10 cellular contexts compared by ENCODE assay signal in the genomic region with DNA sequence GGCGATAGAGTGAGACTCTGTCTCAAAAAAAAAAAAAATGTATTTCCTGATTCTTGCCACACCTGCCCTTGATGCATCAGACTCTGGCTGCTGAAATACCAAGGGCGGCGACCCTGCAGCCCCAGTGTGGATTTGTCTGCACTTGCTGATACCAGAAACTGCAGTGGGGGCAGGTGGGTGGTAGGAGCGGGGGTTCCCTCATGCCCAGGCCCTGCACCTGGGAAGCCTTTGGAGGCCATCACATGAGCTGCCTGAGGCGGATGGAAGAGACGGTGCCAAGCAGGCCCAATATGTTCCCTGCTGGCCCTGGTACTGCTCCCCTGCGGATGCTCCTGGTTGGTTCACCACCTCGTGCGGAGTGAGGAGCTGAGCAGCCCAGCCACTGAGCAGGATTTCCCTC. TPM values are rescaled to one million over a fixed set of nuclear protein-coding genes. Genes with fewer than 3 reads are reported as not detected.
A peak's percentile ranks its signal among the peaks of the same experiment; 100 is the strongest.
DNase-seq lines count a peak whose midpoint lies in the region; ATAC-seq and TF ChIP-seq lines count a peak whose summit lies in the region.
"Had no signal": no experiment of that assay in that cellular context is flagged by ENCODE, and none has a peak within 500 bp of the region (broad histone marks: within the 10 kb centered on the region; RNA-seq: fewer than 3 reads in every experiment).

No MANE protein-coding gene starts in this region.

- peak overlapping the region; percentile 28 to 59 for H3K4me3 Mint-ChIP-seq in effector memory CD8-positive, alpha-beta T cell
- H3K4me3 Mint-ChIP-seq in stimulated activated effector memory CD8-positive, alpha-beta T cell treated with anti-CD3 and anti-CD28 coated beads, Interleukin-12 subunit alpha, Interleukin-12 subunit beta, amount 100 ng/mL, for 72 hours: peak overlapping the region; percentile 10

- no peak overlapping the region for H3K4me3 ChIP-seq in Peyer's patch

- no peak for TF ChIP-seq POLR2A in Peyer's patch (IDR thresholded peaks at IDR 0.05)

- no peak for ATAC-seq in effector memory CD8-positive, alpha-beta T cell (replicated peaks)
- ATAC-seq in stimulated activated effector memory CD8-positive, alpha-beta T cell treated with anti-CD3 and anti-CD28 coated beads, Interleukin-12 subunit alpha, Interleukin-12 subunit beta, amount 100 ng/mL, for 72 hours: no peak
- no peak for ATAC-seq in HG03135 (IDR thresholded peaks at IDR 0.05; ENCODE audit: unreplicated experiment)

- peaks cover 0 to 24% (median 0%) of the 10 kb centered on the region in 3 donors for H3K36me3 ChIP-seq in Peyer's patch

- peaks cover 36 to 45% of the 10 kb centered on the region in 2 donors for H3K4me1 Mint-ChIP-seq in effector memory CD8-positive, alpha-beta T cell (ENCODE audit: low read depth in 2 of 2)
- H3K4me1 Mint-ChIP-seq in stimulated activated effector memory CD8-positive, alpha-beta T cell treated with anti-CD3 and anti-CD28 coated beads, Interleukin-12 subunit alpha, Interleukin-12 subunit beta, amount 100 ng/mL, for 72 hours: peaks cover 51% of the 10 kb centered on the region

- H3K4me1 ChIP-seq in Peyer's patch: peaks cover 0 to 26% (median 11%) of the 10 kb centered on the region in 4 donors

- DNase-seq in activated CD8-positive, alpha-beta memory T cell treated with anti-CD3 and anti-CD28 coated beads, Interleukin-2, amount 50 U/mL, for 4 hours: peak; percentile 47
- DNase-seq in activated CD8-positive, alpha-beta memory T cell treated with anti-CD3 and anti-CD28 coated beads, Interleukin-2, amount 50 U/mL, for 48 hours: no peak
- peak in 1 of 3 donors; percentile 27 for DNase-seq in Peyer's patch
- peak in 1 of 3 experiments; percentile 11 for DNase-seq in effector memory CD8-positive, alpha-beta T cell
- no peak for DNase-seq in stimulated activated effector memory CD8-positive, alpha-beta T cell treated with anti-CD3 and anti-CD28 coated beads, Interleukin-12 subunit alpha, Interleukin-12 subunit beta, amount 100 ng/mL, for 72 hours (ENCODE audit: low spot score in 2 of 2)
- no peak for DNase-seq in NCI-H446 treated with DMSO at 0.1 percent for 48 hours (lab: John Stamatoyannopoulos, UW)
- DNase-seq in NCI-H1092 treated with DMSO at 0.1 percent for 48 hours (lab: John Stamatoyannopoulos, UW): no peak
- DNase-seq: glutamatergic neuron, NCI-H187 had no signal

- H3K27ac ChIP-seq in Peyer's patch: peak overlapping the region in 3 of 4 donors; percentile 18 to 49 (median 20)

- peaks cover 35% of the 10 kb centered on the region for H3K36me3 Mint-ChIP-seq in effector memory CD8-positive, alpha-beta T cell (ENCODE audit: insufficient read depth)
- peaks cover 53% of the 10 kb centered on the region for H3K36me3 Mint-ChIP-seq in stimulated activated effector memory CD8-positive, alpha-beta T cell treated with anti-CD3 and anti-CD28 coated beads, Interleukin-12 subunit alpha, Interleukin-12 subunit beta, amount 100 ng/mL, for 72 hours

- no peaks in the 10 kb centered on the region for H3K27me3 Mint-ChIP-seq in effector memory CD8-positive, alpha-beta T cell

- H3K9me3 Mint-ChIP-seq in effector memory CD8-positive, alpha-beta T cell: no peaks in the 10 kb centered on the region
- H3K9me3 Mint-ChIP-seq in stimulated activated effector memory CD8-positive, alpha-beta T cell treated with anti-CD3 and anti-CD28 coated beads, Interleukin-12 subunit alpha, Interleukin-12 subunit beta, amount 100 ng/mL, for 72 hours: no peaks in the 10 kb centered on the region

- H3K27me3 ChIP-seq in Peyer's patch: no peaks in the 10 kb centered on the region

- peak overlapping the region; percentile 99 for H3K27ac Mint-ChIP-seq in effector memory CD8-positive, alpha-beta T cell
- peak overlapping the region; percentile 54 for H3K27ac Mint-ChIP-seq in stimulated activated effector memory CD8-positive, alpha-beta T cell treated with anti-CD3 and anti-CD28 coated beads, Interleukin-12 subunit alpha, Interleukin-12 subunit beta, amount 100 ng/mL, for 72 hours

- TF ChIP-seq CTCF in Peyer's patch (IDR thresholded peaks at IDR 0.05): no peak

- H3K9me3 ChIP-seq in Peyer's patch: no peaks in the 10 kb centered on the region

RNA-seq across cellular contexts. Expression of gene MARF1, which starts 50.6 kb away (rescaled TPM):
- total RNA-seq in Peyer's patch: 10 to 100 TPM; 39.1 to 74.3 (median 52.1) TPM

RNA-seq across cellular contexts. Expression of gene NDE1, which starts 57.7 kb away (rescaled TPM):
- 100 to 1,000 TPM in 1 of 4 donors, 10 to 100 TPM in 3; 15.1 to 323 (median 36.1) TPM for total RNA-seq in Peyer's patch
